Comparison of ENCODE assay signal across 10 cellular contexts in the genomic region with DNA sequence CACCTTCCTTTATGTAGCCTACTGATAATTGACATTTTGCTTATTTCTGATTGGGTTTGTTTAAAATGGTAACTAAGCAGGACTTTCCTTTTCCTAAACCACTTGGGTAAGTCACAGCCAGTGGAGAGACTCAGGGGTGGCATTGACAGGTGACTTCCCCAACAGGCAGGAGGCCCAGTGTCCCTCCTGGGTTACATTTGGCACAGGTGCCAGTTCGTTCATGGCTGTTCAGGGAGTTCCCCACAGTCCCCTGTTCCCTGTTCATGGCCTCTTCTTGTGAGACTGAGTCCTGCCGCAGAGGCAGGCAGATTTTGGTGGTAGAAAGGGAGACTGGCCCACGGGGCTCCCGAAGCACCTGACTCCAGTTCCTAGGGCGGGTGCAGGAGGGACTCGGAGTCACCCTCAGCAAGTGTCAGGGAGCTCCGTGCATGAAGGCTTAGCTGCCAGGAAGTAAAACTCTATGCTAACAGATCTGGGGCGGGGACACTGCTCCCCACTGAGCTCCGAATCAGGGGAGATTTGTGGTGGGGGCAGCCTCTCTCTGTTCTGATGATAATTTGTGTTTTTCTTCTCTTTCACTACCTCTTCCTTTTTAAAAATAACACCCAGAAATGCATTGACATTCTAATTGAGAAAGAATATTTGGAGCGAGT.
"Had no signal": no experiment of that assay in that cellular context is flagged by ENCODE, and none has a peak within 500 bp of the region (broad histone marks: within the 10 kb centered on the region; RNA-seq: fewer than 3 reads in every experiment).

No MANE protein-coding gene starts in this region.

- H3K4me3 Mint-ChIP-seq: activated naive CD8-positive, alpha-beta T cell treated with anti-CD3 and anti-CD28 coated beads, Interleukin-2, amount 50 U/mL, for 24 hours; mesothelial cell of epicardium; stimulated activated memory B cell treated with anti-CD40 and anti-IgM and Interleukin-4, amounts not matched to agents 10 μg/mL and 1 μg/mL and 100 μg/mL, for 72 hours had no signal

- H3K4me3 ChIP-seq: ascending aorta, gastrocnemius medialis, transverse colon had no signal

- H3K27ac ChIP-seq: ascending aorta, transverse colon had no signal

- H3K9me3 ChIP-seq: ascending aorta, gastrocnemius medialis, transverse colon had no signal

- DNase-seq: activated CD4-positive, alpha-beta T cell treated with anti-CD3 and anti-CD28 coated beads for 4 hours; activated gamma-delta T cell; activated naive CD8-positive, alpha-beta T cell treated with anti-CD3 and anti-CD28 coated beads, Interleukin-2, amount 50 U/mL, for 24 hours; small intestine; T1000; transverse colon had no signal

- H3K27ac Mint-ChIP-seq: activated naive CD8-positive, alpha-beta T cell treated with anti-CD3 and anti-CD28 coated beads, Interleukin-2, amount 50 U/mL, for 24 hours; mesothelial cell of epicardium; stimulated activated memory B cell treated with anti-CD40 and anti-IgM and Interleukin-4, amounts not matched to agents 10 μg/mL and 1 μg/mL and 100 μg/mL, for 72 hours had no signal

- H3K9me3 Mint-ChIP-seq: activated naive CD8-positive, alpha-beta T cell treated with anti-CD3 and anti-CD28 coated beads, Interleukin-2, amount 50 U/mL, for 24 hours; stimulated activated memory B cell treated with anti-CD40 and anti-IgM and Interleukin-4, amounts not matched to agents 10 μg/mL and 1 μg/mL and 100 μg/mL, for 72 hours had no signal

- H3K27me3 ChIP-seq: ascending aorta, gastrocnemius medialis, transverse colon had no signal

- H3K4me1 Mint-ChIP-seq: activated naive CD8-positive, alpha-beta T cell treated with anti-CD3 and anti-CD28 coated beads, Interleukin-2, amount 50 U/mL, for 24 hours; mesothelial cell of epicardium; stimulated activated memory B cell treated with anti-CD40 and anti-IgM and Interleukin-4, amounts not matched to agents 10 μg/mL and 1 μg/mL and 100 μg/mL, for 72 hours had no signal

- H3K27me3 Mint-ChIP-seq: activated naive CD8-positive, alpha-beta T cell treated with anti-CD3 and anti-CD28 coated beads, Interleukin-2, amount 50 U/mL, for 24 hours; stimulated activated memory B cell treated with anti-CD40 and anti-IgM and Interleukin-4, amounts not matched to agents 10 μg/mL and 1 μg/mL and 100 μg/mL, for 72 hours had no signal

- H3K4me1 ChIP-seq: ascending aorta, transverse colon had no signal

- ATAC-seq: activated naive CD8-positive, alpha-beta T cell treated with anti-CD3 and anti-CD28 coated beads, Interleukin-2, amount 50 U/mL, for 24 hours; stimulated activated memory B cell treated with anti-CD40 and anti-IgM and Interleukin-4, amounts not matched to agents 10 μg/mL and 1 μg/mL and 100 μg/mL, for 72 hours had no signal
